ENCODE assay signal across 19 cellular contexts in the genomic region with DNA sequence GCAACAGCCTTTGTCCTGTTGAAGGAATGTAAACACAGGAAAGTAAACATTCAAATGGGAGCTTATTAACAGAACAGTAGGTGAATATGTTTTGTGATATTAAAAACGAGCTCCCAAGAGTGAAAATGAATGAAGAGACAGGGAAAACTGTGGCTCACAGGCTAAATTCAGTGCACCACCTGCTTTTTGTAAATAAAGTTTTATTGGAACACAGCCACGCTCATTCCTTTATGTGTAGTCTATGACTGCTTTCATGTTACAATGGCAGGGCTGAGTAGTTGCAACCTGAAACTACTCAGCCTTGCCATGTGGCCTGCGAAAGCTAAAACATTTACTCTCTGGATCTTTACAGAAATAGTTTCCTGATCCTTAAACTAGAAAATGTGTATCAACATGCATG.
DNase-seq lines count a peak whose midpoint lies in the region.
"Had no signal": no experiment of that assay in that cellular context is flagged by ENCODE, and none has a peak within 500 bp of the region (broad histone marks: within the 10 kb centered on the region; RNA-seq: fewer than 3 reads in every experiment).

No MANE protein-coding gene starts in this region.

- DNase-seq in SHP77 treated with DMSO at 0.1 percent for 48 hours (lab: John Stamatoyannopoulos, UW) (peak; percentile 4), SHP77 (lab: John Stamatoyannopoulos, UW) (no peak), NCI-H2029 (lab: John Stamatoyannopoulos, UW) (peak; percentile 75), NCI-H748 treated with DMSO at 0.1 percent for 48 hours (lab: John Stamatoyannopoulos, UW) (peak; percentile 28), GDM1 (lab: John Stamatoyannopoulos, UW) (no peak), germinal center (ENCODE audit: low spot score) (no peak), 8988T (no peak)
- DNase-seq: activated CD4-positive, alpha-beta T cell treated with anti-CD3 and anti-CD28 coated beads, Interleukin-2, amount 10 ng/mL, durations not matched to agents 7 days and 5 days; activated effector memory CD4-positive, alpha-beta T cell treated with anti-CD3 and anti-CD28 coated beads, Interleukin-2, amount 50 U/mL, for 16 hours; activated T-cell treated with anti-CD3 and anti-CD28 coated beads, Interleukin-2, amount 50 U/mL, for 1 hour; aorta; BE2C; CD8-positive, alpha-beta memory T cell; gastrocnemius medialis; HCEC 1CT; occipital lobe; OCI-M1; stimulated activated CD4-positive, alpha-beta T cell treated with anti-CD3 and anti-CD28 coated beads, Interleukin-4, amount 100 ng/mL, for 1 hour; tibial artery had no signal

Comparison
In these comparisons a context has a peak if more than half of its experiments do, and no peak if none do; other contexts are left out.
1. DNase-seq: peak in SHP77 treated with DMSO at 0.1 percent for 48 hours (single experiment), NCI-H2029 (single experiment) and NCI-H748 treated with DMSO at 0.1 percent for 48 hours (single experiment); none in SHP77 (0 of 2), GDM1 (single experiment), germinal center (single experiment) and 8988T (single experiment).